Comparison of ENCODE assay signal across 11 cellular contexts in genomic region chr4:71456841-71457240, GRCh38.
DNase-seq lines count a peak whose midpoint lies in the region; ATAC-seq and TF ChIP-seq lines count a peak whose summit lies in the region.
"Had no signal": no experiment of that assay in that cellular context is flagged by ENCODE, and none has a peak within 500 bp of the region (broad histone marks: within the 10 kb centered on the region; RNA-seq: fewer than 3 reads in every experiment).

No MANE protein-coding gene starts in this region.

- H3K79me2 ChIP-seq in PC-3 (ENCODE audit: low read length) (no peaks in the 10 kb centered on the region), mesendoderm (ENCODE audit: control insufficient read depth, insufficient read depth, low read length) (no peaks in the 10 kb centered on the region)

- ATAC-seq in PC-3, result peak; percentile 100
- no peak for ATAC-seq in activated CD8-positive, alpha-beta T cell treated with anti-CD3 and anti-CD28 coated beads, Interleukin-2, amount 10 ng/mL, durations not matched to agents 7 days and 5 days

- no peak overlapping the region for H2BK15ac ChIP-seq in mesendoderm (replicated peaks; ENCODE audit: low read depth)

- H3K79me1 ChIP-seq in mesendoderm (ENCODE audit: low read length), result no peaks in the 10 kb centered on the region

- intact Hi-C loops in PC-3 (cut with micrococcal nuclease), result loop anchor here (1.0 to 5.0 kb wide), 4 partner anchors 42 to 170 kb away; no protein-coding TSS in a partner anchor

- no peak overlapping the region for H3K27ac Mint-ChIP-seq in activated CD8-positive, alpha-beta T cell treated with anti-CD3 and anti-CD28 coated beads, Interleukin-2, amount 10 ng/mL, durations not matched to agents 7 days and 5 days

- no CpG with 5 or more reads among the region's 1 CpG for WGBS in mesendoderm (ENCODE audit: extremely low coverage, insufficient coverage, low lambda C conversion rate)

- no peak overlapping the region for H4K8ac ChIP-seq in mesendoderm (ENCODE audit: low read depth, low read length)

- H3K4me3 Mint-ChIP-seq in activated CD8-positive, alpha-beta T cell treated with anti-CD3 and anti-CD28 coated beads, Interleukin-2, amount 10 ng/mL, durations not matched to agents 7 days and 5 days, result no peak overlapping the region

- H3K4ac ChIP-seq in mesendoderm (ENCODE audit: low read depth, low read length), result no peak overlapping the region

- H3K4me1 ChIP-seq in PC-3 (ENCODE audit: insufficient read depth, low read length) (peaks cover 14% of the 10 kb centered on the region), mesendoderm (ENCODE audit: control insufficient read depth, low read depth, low read length) (no peaks in the 10 kb centered on the region)

- H3K27me3 Mint-ChIP-seq in activated CD8-positive, alpha-beta T cell treated with anti-CD3 and anti-CD28 coated beads, Interleukin-2, amount 10 ng/mL, durations not matched to agents 7 days and 5 days (ENCODE audit: low read depth), result no peaks in the 10 kb centered on the region

- no peaks in the 10 kb centered on the region for H4K20me1 ChIP-seq in PC-3 (ENCODE audit: low read length)

- BruUV-seq in PC-3 (replicated peaks; lab: Mats Ljungman, UMichigan), result no TSS peak

- H3K4me3 ChIP-seq in PC-3 (ENCODE audit: low read length) (no peak overlapping the region), mesendoderm (ENCODE audit: low read length) (no peak overlapping the region)

- no peak overlapping the region for H3K23ac ChIP-seq in mesendoderm (ENCODE audit: low read length)

- H2BK5ac ChIP-seq in mesendoderm (ENCODE audit: low read length), result no peak overlapping the region

- H3K9ac ChIP-seq in PC-3 (ENCODE audit: low read length) (no peak overlapping the region), mesendoderm (ENCODE audit: low read length) (no peak overlapping the region)
- H3K9ac ChIP-seq: SK-N-SH had no signal

- H2AFZ ChIP-seq in PC-3 (ENCODE audit: low read length), result no peak overlapping the region

- DNase-seq in DMS53 (lab: John Stamatoyannopoulos, UW), result peak; percentile 85
- DNase-seq in PC-3, result peak; percentile 92
- peak; percentile 28 for DNase-seq in fibroblast of the conjunctiva (ENCODE audit: low read depth)
- peak; percentile 49 for DNase-seq in occipital lobe (lab: John Stamatoyannopoulos, UW)
- DNase-seq in mesendoderm, result no peak
- no peak for DNase-seq in activated CD8-positive, alpha-beta T cell treated with anti-CD3 and anti-CD28 coated beads, Interleukin-2, amount 10 ng/mL, durations not matched to agents 7 days and 5 days
- no peak for DNase-seq in NCI-H748 (lab: John Stamatoyannopoulos, UW; ENCODE audit: unreplicated experiment)
- no peak for DNase-seq in activated CD4-positive, alpha-beta T cell treated with anti-CD3 and anti-CD28 coated beads for 48 hours
- DNase-seq: DND-41; effector CD4-positive, alpha-beta T cell; SK-N-SH had no signal

- H3K9me3 Mint-ChIP-seq in activated CD8-positive, alpha-beta T cell treated with anti-CD3 and anti-CD28 coated beads, Interleukin-2, amount 10 ng/mL, durations not matched to agents 7 days and 5 days (ENCODE audit: insufficient read depth), result no peaks in the 10 kb centered on the region

- no peaks in the 10 kb centered on the region for H3K9me2 ChIP-seq in PC-3 (replicated peaks; ENCODE audit: low read length)
- H3K9me2 ChIP-seq: SK-N-SH had no signal

- no peaks in the 10 kb centered on the region for H3K9me3 ChIP-seq in PC-3 (ENCODE audit: low read length)
- H3K9me3 ChIP-seq: SK-N-SH had no signal

- H3F3A ChIP-seq in PC-3 (ENCODE audit: low read length, unreplicated experiment), result no peaks in the 10 kb centered on the region

- no peak overlapping the region for H3K56ac ChIP-seq in mesendoderm (ENCODE audit: low read length)

- TF ChIP-seq CTCF in PC-3 (conservative IDR thresholded peaks at IDR 0.05; ENCODE audit: low read depth, low read length), result no peak

- POLR2A ChIA-PET in PC-3 (lab: Charles Lee; ENCODE audit: unreplicated experiment), result interaction anchor here (0.6 kb wide), 1 partner anchor 26 kb away, joined by 4 read pairs; no protein-coding TSS in a partner anchor
- POLR2A ChIA-PET in activated CD8-positive, alpha-beta T cell treated with anti-CD3 and anti-CD28 coated beads, Interleukin-2, amount 10 ng/mL, durations not matched to agents 7 days and 5 days (lab: Charles Lee), result no interaction called here

- H3K36me3 Mint-ChIP-seq in activated CD8-positive, alpha-beta T cell treated with anti-CD3 and anti-CD28 coated beads, Interleukin-2, amount 10 ng/mL, durations not matched to agents 7 days and 5 days (ENCODE audit: low read depth), result no peaks in the 10 kb centered on the region

- H3K18ac ChIP-seq in mesendoderm (ENCODE audit: low read length), result no peak overlapping the region

- H3K27me3 ChIP-seq in PC-3 (ENCODE audit: low read length), result no peaks in the 10 kb centered on the region
- no peaks in the 10 kb centered on the region for H3K27me3 ChIP-seq in mesendoderm (ENCODE audit: insufficient read depth, low read length, poor library complexity)

- H3K27ac ChIP-seq in PC-3 (ENCODE audit: low read length) (peak overlapping the region; percentile 53), mesendoderm (ENCODE audit: low read depth, low read length) (no peak overlapping the region)

- H3K4me2 ChIP-seq in PC-3 (ENCODE audit: low read length) (peak overlapping the region; percentile 35; the same call in 1 of the 2 replicates), mesendoderm (ENCODE audit: low read length) (no peak overlapping the region)
- H3K4me2 ChIP-seq: SK-N-SH had no signal

- H3K4me1 Mint-ChIP-seq in activated CD8-positive, alpha-beta T cell treated with anti-CD3 and anti-CD28 coated beads, Interleukin-2, amount 10 ng/mL, durations not matched to agents 7 days and 5 days (ENCODE audit: low read depth), result no peaks in the 10 kb centered on the region

- H2BK120ac ChIP-seq in mesendoderm (ENCODE audit: low read depth, low read length), result no peak overlapping the region

- CTCF ChIA-PET in PC-3 (lab: Charles Lee), result interaction anchor here (1.0 kb wide), 1 partner anchor 325 kb away, joined by 3 read pairs; no protein-coding TSS in a partner anchor
- CTCF ChIA-PET in activated CD8-positive, alpha-beta T cell treated with anti-CD3 and anti-CD28 coated beads, Interleukin-2, amount 10 ng/mL, durations not matched to agents 7 days and 5 days (lab: Charles Lee), result no interaction called here

- no peak overlapping the region for H4K5ac ChIP-seq in mesendoderm (ENCODE audit: low read length)

- no peak overlapping the region for H2AK5ac ChIP-seq in mesendoderm (ENCODE audit: low read length)

- H3K36me3 ChIP-seq in PC-3 (ENCODE audit: low read depth, low read length) (no peaks in the 10 kb centered on the region), mesendoderm (ENCODE audit: control insufficient read depth, insufficient read depth, low read length) (no peaks in the 10 kb centered on the region)

Comparison
In these comparisons a context has a peak if more than half of its experiments do, and no peak if none do; other contexts are left out.
1. DNase-seq: peak in DMS53 (single experiment), PC-3 (single experiment), fibroblast of the conjunctiva (single experiment) and occipital lobe (single experiment); none in mesendoderm (single experiment), activated CD8-positive, alpha-beta T cell treated with anti-CD3 and anti-CD28 coated beads, Interleukin-2, amount 10 ng/mL, durations not matched to agents 7 days and 5 days (single experiment), NCI-H748 (single experiment) and activated CD4-positive, alpha-beta T cell treated with anti-CD3 and anti-CD28 coated beads for 48 hours (single experiment).